ENCODE assay signal across 1 cellular context in genomic region chr2:231198291-231199173, GRCh38.
TF ChIP-seq lines count a peak whose summit lies in the region.

Gene ARMC9, plus strand, starts transcription at chr2:231198631. Its CDS starts 7,608 bp downstream, at chr2:231206239.

TF ChIP-seq in HEK293, 187 proteins besides CTCF, POLR2A, EP300 and RAD21 (continued from another document and continues in another):
- peak; percentile 74 for TF ChIP-seq PRDM10 (tag by site-specific recombination; IDR thresholded peaks at IDR 0.05)
- TF ChIP-seq GLIS2 (tag by site-specific recombination; IDR thresholded peaks at IDR 0.05): 0 out of 2 replicates have a peak, but pooled peaks have one; percentile 26
- no peak for TF ChIP-seq ZNF112 (tag by site-specific recombination; IDR thresholded peaks at IDR 0.05)
- no peak; the same call in none of the 2 replicates for TF ChIP-seq ZBTB11 (tag by site-specific recombination; conservative IDR thresholded peaks at IDR 0.05; ENCODE audit: low read depth)
- peak; percentile 69; the same call in 1 of the 2 replicates for TF ChIP-seq ELK4 (IDR thresholded peaks at IDR 0.05; ENCODE audit: borderline replicate concordance, low read depth, low read length)
- 0 out of 2 replicates have a peak, but pooled peaks have one; percentile 32 for TF ChIP-seq ZBTB17 (tag by site-specific recombination; IDR thresholded peaks at IDR 0.05)
- no peak for TF ChIP-seq ZNF174 (tag by site-specific recombination; IDR thresholded peaks at IDR 0.05)
- no peak for TF ChIP-seq ZNF175 (tag by site-specific recombination; IDR thresholded peaks at IDR 0.05)
- no peak for TF ChIP-seq ZNF26 (tag by site-specific recombination; IDR thresholded peaks at IDR 0.05)
- TF ChIP-seq ZNF394 (tag by site-specific recombination; IDR thresholded peaks at IDR 0.05; ENCODE audit: borderline replicate concordance): 0 out of 2 replicates have a peak, but pooled peaks have one; percentile 27
- TF ChIP-seq ZNF2 (tag by site-specific recombination; IDR thresholded peaks at IDR 0.05): no peak
- TF ChIP-seq ZBTB7A (tag by site-specific recombination; IDR thresholded peaks at IDR 0.05; ENCODE audit: low read depth): peak; percentile 89; the same call in 1 of the 2 replicates
- peak; percentile 57; the same call in 1 of the 2 replicates for TF ChIP-seq PBX3 (CRISPR knock-in tag; IDR thresholded peaks at IDR 0.05)
- 0 out of 2 replicates have a peak, but pooled peaks have one; percentile 7 for TF ChIP-seq ZBTB48 (tag by site-specific recombination; IDR thresholded peaks at IDR 0.05)
- peak; percentile 78 for TF ChIP-seq ZBTB26 (tag by site-specific recombination; optimal IDR thresholded peaks at IDR 0.05)
- no peak for TF ChIP-seq ZNF18 (tag by site-specific recombination; IDR thresholded peaks at IDR 0.05)
- TF ChIP-seq ZNF335 (tag by site-specific recombination; conservative IDR thresholded peaks at IDR 0.05): peak; percentile 91
- TF ChIP-seq ZFP41 (tag by site-specific recombination; IDR thresholded peaks at IDR 0.05; ENCODE audit: borderline replicate concordance): no peak
- peak; percentile 90 for TF ChIP-seq ZNF692 (tag by site-specific recombination; IDR thresholded peaks at IDR 0.05)
- TF ChIP-seq ZNF837 (tag by site-specific recombination; IDR thresholded peaks at IDR 0.05): no peak
- no peak for TF ChIP-seq ZNF785 (tag by site-specific recombination; IDR thresholded peaks at IDR 0.05)
- TF ChIP-seq SP3 (tag by site-specific recombination; IDR thresholded peaks at IDR 0.05): no peak; the same call in 1 of the 2 replicates
- peak; percentile 69 for TF ChIP-seq ZNF10 (tag by site-specific recombination; IDR thresholded peaks at IDR 0.05)
- TF ChIP-seq GLIS1 (tag by site-specific recombination; IDR thresholded peaks at IDR 0.05): 0 out of 2 replicates have a peak, but pooled peaks have one; percentile 24
- peak; percentile 86 for TF ChIP-seq PRDM1 (tag by site-specific recombination; IDR thresholded peaks at IDR 0.05)
- TF ChIP-seq ZXDB (tag by site-specific recombination; IDR thresholded peaks at IDR 0.05): peak; percentile 85
- TF ChIP-seq ZNF623 (tag by site-specific recombination; IDR thresholded peaks at IDR 0.05): no peak
- TF ChIP-seq ZIC2 (tag by site-specific recombination; IDR thresholded peaks at IDR 0.05): no peak
- no peak for TF ChIP-seq KLF7 (tag by site-specific recombination; IDR thresholded peaks at IDR 0.05; ENCODE audit: borderline replicate concordance)
- TF ChIP-seq PATZ1 (tag by site-specific recombination; IDR thresholded peaks at IDR 0.05): 0 out of 2 replicates have a peak, but pooled peaks have one; percentile 11
- TF ChIP-seq REST (tag by site-specific recombination; IDR thresholded peaks at IDR 0.05): no peak
- TF ChIP-seq ZNF311 (tag by site-specific recombination; IDR thresholded peaks at IDR 0.05; ENCODE audit: borderline replicate concordance): no peak
- TF ChIP-seq KLF10 (tag by site-specific recombination; IDR thresholded peaks at IDR 0.05): no peak
- TF ChIP-seq ZNF777 (tag by site-specific recombination; IDR thresholded peaks at IDR 0.05; ENCODE audit: borderline replicate concordance): 0 out of 2 replicates have a peak, but pooled peaks have one; percentile 18
- no peak for TF ChIP-seq SALL2 (tag by site-specific recombination; IDR thresholded peaks at IDR 0.05; ENCODE audit: borderline replicate concordance)
